In the genomic region with DNA sequence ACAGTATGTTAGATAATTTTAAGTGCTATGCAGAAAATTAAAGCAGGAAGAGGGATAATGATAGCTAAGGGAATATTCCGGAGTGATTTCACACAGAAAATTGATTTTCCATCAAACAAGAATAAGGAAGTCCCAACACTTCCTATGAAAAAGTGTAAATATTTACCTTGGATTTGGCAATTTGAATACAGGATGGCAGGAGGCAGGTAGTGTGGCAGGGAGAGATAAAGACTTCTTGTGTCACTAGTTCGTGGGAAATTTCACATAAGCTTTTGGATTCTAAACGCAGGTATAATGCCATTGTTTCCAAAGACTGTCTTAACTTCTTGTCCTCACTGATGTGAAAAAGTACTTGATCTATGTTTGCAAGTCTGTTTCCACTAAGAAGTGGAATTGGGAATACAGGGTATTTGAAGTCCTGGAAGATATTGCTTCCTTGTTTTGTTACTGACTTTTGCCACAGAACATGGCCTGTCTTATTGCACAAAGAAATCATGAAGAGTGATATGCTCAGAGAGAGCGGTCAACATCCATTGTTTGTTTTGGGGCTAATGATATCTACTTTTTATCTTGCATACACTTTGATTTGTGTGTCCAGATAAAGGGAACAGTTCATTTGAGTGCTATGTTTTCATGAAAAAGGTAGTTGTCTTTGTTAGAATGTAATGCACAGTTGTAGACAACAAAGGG, we compare ENCODE assay signal across 1 cellular context.
TF ChIP-seq lines count a peak whose summit lies in the region.

No MANE protein-coding gene starts in this region.

TF ChIP-seq in WTC11, 78 proteins besides CTCF, POLR2A, EP300 and RAD21 (continued from another document):
- TF ChIP-seq ETV6 (CRISPR knock-in tag; IDR thresholded peaks at IDR 0.05) (no peak), TCF7 (CRISPR knock-in tag; IDR thresholded peaks at IDR 0.05; ENCODE audit: low read depth) (no peak), ZNF416 (CRISPR knock-in tag; IDR thresholded peaks at IDR 0.05) (no peak), EMX1 (CRISPR knock-in tag; IDR thresholded peaks at IDR 0.05) (no peak), CREB1 (CRISPR knock-in tag; IDR thresholded peaks at IDR 0.05) (no peak), NR3C1 (CRISPR knock-in tag; conservative IDR thresholded peaks at IDR 0.05; ENCODE audit: low read depth) (no peak), ZNF232 (CRISPR knock-in tag; IDR thresholded peaks at IDR 0.05) (no peak), NR1H2 (CRISPR knock-in tag; IDR thresholded peaks at IDR 0.05) (no peak)
